Comparison of ENCODE assay signal across 1 cellular context in the genomic region with DNA sequence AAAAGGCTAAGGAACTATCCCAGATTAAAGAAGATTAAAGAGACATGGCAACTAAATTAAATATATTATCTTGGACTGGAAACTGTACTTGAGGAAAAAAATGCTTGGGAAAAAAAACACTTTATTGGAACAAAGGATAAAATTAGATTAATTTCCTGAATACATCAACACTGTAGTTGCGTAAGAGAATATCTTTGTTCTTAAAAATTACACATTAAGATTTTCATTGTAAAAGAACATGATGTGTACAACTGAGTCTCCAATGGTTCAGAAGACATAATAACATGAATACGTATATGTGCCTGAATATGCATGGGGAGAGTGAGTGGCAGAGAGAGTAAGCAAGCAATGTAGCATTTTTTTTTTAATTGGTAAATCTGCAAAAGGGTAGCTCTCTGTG.
A peak's percentile ranks its signal among the peaks of the same experiment; 100 is the strongest.
TF ChIP-seq lines count a peak whose summit lies in the region.

No MANE protein-coding gene starts in this region.

TF ChIP-seq in HepG2, 621 proteins besides CTCF, POLR2A, EP300 and RAD21:
- no peak for TF ChIP-seq ZNF136 (CRISPR knock-in tag; IDR thresholded peaks at IDR 0.05; ENCODE audit: low read depth)
- TF ChIP-seq CEBPB (IDR thresholded peaks at IDR 0.05; ENCODE audit: borderline replicate concordance, low read depth, low read length), result peak; percentile 22; the same call in 1 of the 2 replicates
- TF ChIP-seq ZNF124 (CRISPR knock-in tag; IDR thresholded peaks at IDR 0.05), result no peak
- TF ChIP-seq PCBP1 (IDR thresholded peaks at IDR 0.05; ENCODE audit: borderline replicate concordance, low read depth, low read length), result no peak
- TF ChIP-seq, protein P1, sequence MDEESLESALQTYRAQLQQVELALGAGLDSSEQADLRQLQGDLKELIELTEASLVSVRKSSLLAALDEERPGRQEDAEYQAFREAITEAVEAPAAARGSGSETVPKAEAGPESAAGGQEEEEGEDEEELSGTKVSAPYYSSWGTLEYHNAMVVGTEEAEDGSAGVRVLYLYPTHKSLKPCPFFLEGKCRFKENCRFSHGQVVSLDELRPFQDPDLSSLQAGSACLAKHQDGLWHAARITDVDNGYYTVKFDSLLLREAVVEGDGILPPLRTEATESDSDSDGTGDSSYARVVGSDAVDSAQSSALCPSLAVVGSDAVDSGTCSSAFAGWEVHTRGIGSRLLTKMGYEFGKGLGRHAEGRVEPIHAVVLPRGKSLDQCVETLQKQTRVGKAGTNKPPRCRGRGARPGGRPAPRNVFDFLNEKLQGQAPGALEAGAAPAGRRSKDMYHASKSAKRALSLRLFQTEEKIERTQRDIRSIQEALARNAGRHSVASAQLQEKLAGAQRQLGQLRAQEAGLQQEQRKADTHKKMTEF (CRISPR knock-in tag; IDR thresholded peaks at IDR 0.05), result no peak
- TF ChIP-seq GABPB1 (CRISPR knock-in tag; IDR thresholded peaks at IDR 0.05), result no peak
- no peak for TF ChIP-seq RBFOX2 (IDR thresholded peaks at IDR 0.05; ENCODE audit: low read depth, low read length)
- TF ChIP-seq NR2F1 (CRISPR knock-in tag; IDR thresholded peaks at IDR 0.05), result no peak
